ENCODE assay signal across 17 cellular contexts in genomic region chr13:53873558-53873957, GRCh38.
DNase-seq lines count a peak whose midpoint lies in the region; ATAC-seq, FAIRE-seq and TF ChIP-seq lines count a peak whose summit lies in the region.
"Had no signal": no experiment of that assay in that cellular context is flagged by ENCODE, and none has a peak within 500 bp of the region (broad histone marks: within the 10 kb centered on the region; RNA-seq: fewer than 3 reads in every experiment).

No MANE protein-coding gene starts in this region.

- no peak overlapping the region for H3K4me3 ChIP-seq in H7 (ENCODE audit: insufficient read depth, low read depth, low read length)
- no peak overlapping the region for H3K4me3 ChIP-seq in kidney (ENCODE audit: low read length in 2 of 2)
- H3K4me3 ChIP-seq: breast epithelium, left ventricle myocardium inferior had no signal

- no peak overlapping the region for H3K9ac ChIP-seq in kidney (ENCODE audit: low read length in 2 of 2)

- H3K4me3 Mint-ChIP-seq in activated T-cell treated with anti-CD3 and anti-CD28 coated beads, Interleukin-2, amount 50 U/mL, for 72 hours, result no peak overlapping the region
- H3K4me3 Mint-ChIP-seq: activated CD8-positive, alpha-beta memory T cell treated with anti-CD3 and anti-CD28 coated beads, Interleukin-2, amount 10 ng/mL, durations not matched to agents 7 days and 5 days had no signal

- H3K4me1 Mint-ChIP-seq in activated T-cell treated with anti-CD3 and anti-CD28 coated beads, Interleukin-2, amount 50 U/mL, for 72 hours (ENCODE audit: low read depth), result no peaks in the 10 kb centered on the region
- H3K4me1 Mint-ChIP-seq: activated CD8-positive, alpha-beta memory T cell treated with anti-CD3 and anti-CD28 coated beads, Interleukin-2, amount 10 ng/mL, durations not matched to agents 7 days and 5 days had no signal

- H3K27me3 ChIP-seq in H7 (ENCODE audit: control insufficient read depth, insufficient read depth, low read length), result no peaks in the 10 kb centered on the region
- H3K27me3 ChIP-seq: breast epithelium, neutrophil had no signal

- peaks cover 5 to 11% of the 10 kb centered on the region in 2 donors for H3K9me3 Mint-ChIP-seq in activated T-cell treated with anti-CD3 and anti-CD28 coated beads, Interleukin-2, amount 50 U/mL, for 72 hours

- H3K9me3 ChIP-seq in kidney (ENCODE audit: control insufficient read depth in 1 of 2, low read length in 2 of 2), result no peaks in the 10 kb centered on the region
- H3K9me3 ChIP-seq: breast epithelium, left ventricle myocardium inferior, neutrophil had no signal

- FAIRE-seq in kidney (lab: Jason Lieb, UNC), result no peak
- FAIRE-seq: frontal cortex had no signal

- H3K27me3 Mint-ChIP-seq in activated T-cell treated with anti-CD3 and anti-CD28 coated beads, Interleukin-2, amount 50 U/mL, for 72 hours (ENCODE audit: low read depth), result no peaks in the 10 kb centered on the region
- H3K27me3 Mint-ChIP-seq: activated CD8-positive, alpha-beta memory T cell treated with anti-CD3 and anti-CD28 coated beads, Interleukin-2, amount 10 ng/mL, durations not matched to agents 7 days and 5 days had no signal

- no peak overlapping the region for H3K27ac ChIP-seq in kidney (ENCODE audit: low read depth in 2 of 2, low read length in 2 of 2)
- H3K27ac ChIP-seq: breast epithelium, left ventricle myocardium inferior, neutrophil had no signal

- H3K4me1 ChIP-seq in kidney (ENCODE audit: control insufficient read depth in 1 of 2, insufficient read depth in 1 of 2, low read depth in 1 of 2, low read length in 2 of 2), result no peaks in the 10 kb centered on the region
- H3K4me1 ChIP-seq: breast epithelium, left ventricle myocardium inferior had no signal

- intact Hi-C loops in kidney (cut with DNase I), result no loop called here

- TF ChIP-seq CTCF in kidney (IDR thresholded peaks at IDR 0.05; ENCODE audit: borderline replicate concordance, extremely low read depth, insufficient read depth), result no peak

- H3K36me3 ChIP-seq in H7 (replicated peaks; ENCODE audit: control insufficient read depth, insufficient read depth, low read length) (no peaks in the 10 kb centered on the region), kidney (ENCODE audit: control insufficient read depth in 1 of 2, insufficient read depth in 2 of 2, low read length in 2 of 2) (no peaks in the 10 kb centered on the region)
- H3K36me3 ChIP-seq: breast epithelium, left ventricle myocardium inferior, neutrophil had no signal

- no peak for ATAC-seq in GM18909 (IDR thresholded peaks at IDR 0.05; ENCODE audit: poor library complexity, unreplicated experiment)
- no peak for ATAC-seq in activated T-cell treated with anti-CD3 and anti-CD28 coated beads, Interleukin-2, amount 50 U/mL, for 72 hours (replicated peaks in 1 of 2)
- ATAC-seq: activated CD8-positive, alpha-beta memory T cell treated with anti-CD3 and anti-CD28 coated beads, Interleukin-2, amount 10 ng/mL, durations not matched to agents 7 days and 5 days had no signal

- DNase-seq in H7, result peak; percentile 52
- DNase-seq in NCI-H187 treated with DMSO at 0.1 percent for 48 hours (lab: John Stamatoyannopoulos, UW), result peak; percentile 55
- peak; percentile 99 for DNase-seq in NCI-H748 (lab: John Stamatoyannopoulos, UW; ENCODE audit: unreplicated experiment)
- DNase-seq in kidney, result peak; percentile 34
- DNase-seq in RPMI8226, result no peak
- DNase-seq in activated T-cell treated with anti-CD3 and anti-CD28 coated beads, Interleukin-2, amount 50 U/mL, for 72 hours, result no peak
- DNase-seq: activated CD8-positive, alpha-beta memory T cell treated with anti-CD3 and anti-CD28 coated beads, Interleukin-2, amount 10 ng/mL, durations not matched to agents 7 days and 5 days; activated effector memory CD4-positive, alpha-beta T cell treated with anti-CD3 and anti-CD28 coated beads, Interleukin-2, amount 50 U/mL, for 16 hours; AML-193; COR-L47; erythroblast; left ventricle myocardium inferior; NCI-H1694 treated with DMSO at 0.1 percent for 48 hours had no signal

- peaks cover 0 to 1% of the 10 kb centered on the region in 2 donors for H3K36me3 Mint-ChIP-seq in activated T-cell treated with anti-CD3 and anti-CD28 coated beads, Interleukin-2, amount 50 U/mL, for 72 hours (ENCODE audit: insufficient read depth in 2 of 2)
- H3K36me3 Mint-ChIP-seq: activated CD8-positive, alpha-beta memory T cell treated with anti-CD3 and anti-CD28 coated beads, Interleukin-2, amount 10 ng/mL, durations not matched to agents 7 days and 5 days had no signal

- H3K27ac Mint-ChIP-seq in activated T-cell treated with anti-CD3 and anti-CD28 coated beads, Interleukin-2, amount 50 U/mL, for 72 hours, result no peak overlapping the region
- H3K27ac Mint-ChIP-seq: activated CD8-positive, alpha-beta memory T cell treated with anti-CD3 and anti-CD28 coated beads, Interleukin-2, amount 10 ng/mL, durations not matched to agents 7 days and 5 days had no signal

Comparison
In these comparisons a context has a peak if more than half of its experiments do, and no peak if none do; other contexts are left out.
1. DNase-seq: peak in H7 (single experiment), NCI-H187 treated with DMSO at 0.1 percent for 48 hours (single experiment), NCI-H748 (single experiment) and kidney (single experiment); none in RPMI8226 (single experiment) and activated T-cell treated with anti-CD3 and anti-CD28 coated beads, Interleukin-2, amount 50 U/mL, for 72 hours (0 of 2).